ENCODE assay signal across 8 cellular contexts in the genomic region with DNA sequence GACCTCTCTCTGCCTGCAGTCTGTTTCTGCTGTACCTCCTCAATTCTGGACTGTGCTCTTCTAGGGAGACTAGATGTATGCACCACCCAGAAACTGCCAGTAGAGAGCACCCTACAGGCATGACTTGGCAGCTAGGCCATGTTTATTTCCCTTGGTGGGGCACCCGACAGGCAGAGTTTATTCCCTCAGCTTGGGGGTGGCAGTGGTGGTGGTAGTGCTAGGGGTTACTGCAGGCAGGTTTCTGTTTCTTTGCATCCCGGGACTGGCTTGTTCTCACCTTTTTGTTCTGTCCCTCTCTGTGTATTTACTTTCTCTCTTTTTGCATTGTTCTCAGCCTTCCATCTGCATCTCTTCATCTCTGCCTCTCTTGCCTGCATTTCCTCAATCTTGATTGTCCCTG. TPM values are rescaled to one million over a fixed set of nuclear protein-coding genes. Genes with fewer than 3 reads are reported as not detected.
DNase-seq lines count a peak whose midpoint lies in the region; ATAC-seq and TF ChIP-seq lines count a peak whose summit lies in the region.

No MANE protein-coding gene starts in this region.

- H3K4me3 ChIP-seq in HEK293 (ENCODE audit: low read depth, low read length) (no peak overlapping the region), mesodermal cell (ENCODE audit: extremely low read depth, insufficient read depth, low read length, poor library complexity, severe bottlenecking) (no peak overlapping the region)

- no peaks in the 10 kb centered on the region for H3K9me3 ChIP-seq in HEK293 (ENCODE audit: control insufficient read depth, insufficient read depth, low read depth, low read length)
- no peaks in the 10 kb centered on the region for H3K9me3 ChIP-seq in mesodermal cell (ENCODE audit: control insufficient read depth, low read length)

- H3K4me1 Mint-ChIP-seq in endothelial cell (ENCODE audit: unreplicated experiment): peaks cover 47% of the 10 kb centered on the region
- H3K4me1 Mint-ChIP-seq in stimulated activated naive CD8-positive, alpha-beta T cell treated with anti-CD3 and anti-CD28 coated beads, Interleukin-15, amount 100 ng/mL, for 72 hours: peaks cover 18% of the 10 kb centered on the region

- H3K27me3 Mint-ChIP-seq in endothelial cell (ENCODE audit: unreplicated experiment): peaks cover 52% of the 10 kb centered on the region
- H3K27me3 Mint-ChIP-seq in stimulated activated naive CD8-positive, alpha-beta T cell treated with anti-CD3 and anti-CD28 coated beads, Interleukin-15, amount 100 ng/mL, for 72 hours: no peaks in the 10 kb centered on the region

- peak; percentile 73 for DNase-seq in DMS 273 (lab: John Stamatoyannopoulos, UW; ENCODE audit: unreplicated experiment)
- DNase-seq in NOMO-1 (lab: John Stamatoyannopoulos, UW; ENCODE audit: unreplicated experiment in 2 of 2): peak; percentile 24 to 57
- DNase-seq in activated CD8-positive, alpha-beta memory T cell treated with anti-CD3 and anti-CD28 coated beads, Interleukin-2, amount 50 U/mL, for 24 hours (ENCODE audit: extremely low read depth): peak; percentile 23
- DNase-seq in endothelial cell (ENCODE audit: low spot score): peak; percentile 68
- DNase-seq in stimulated activated naive CD8-positive, alpha-beta T cell treated with anti-CD3 and anti-CD28 coated beads, Interleukin-15, amount 100 ng/mL, for 72 hours: peak; percentile 46 to 62

- WGBS in mesodermal cell (ENCODE audit: insufficient coverage in 2 of 2), 2 experiments: 0 to 27% methylated on average over 1 to 2 of the region's 2 CpGs

- peak; percentile 79 for TF ChIP-seq CTCF in HEK293 (tag by site-specific recombination; IDR thresholded peaks at IDR 0.05)
- TF ChIP-seq CTCF in endothelial cell (IDR thresholded peaks at IDR 0.05; ENCODE audit: unreplicated experiment): peak; percentile 57

- POLR2A ChIA-PET in HEK293 (lab: Yijun Ruan, JAX): interaction anchor here (0.9 to 1.7 kb wide), 3 partner anchors 13 to 105 kb away, joined by 3 to 8 read pairs (median 4); partner anchors contain the start of genes PRPF40B and TMBIM6

- peak overlapping the region; percentile 89 for H3K27ac Mint-ChIP-seq in endothelial cell (ENCODE audit: unreplicated experiment)
- peak overlapping the region in 1 of 2 donors; percentile 1 for H3K27ac Mint-ChIP-seq in stimulated activated naive CD8-positive, alpha-beta T cell treated with anti-CD3 and anti-CD28 coated beads, Interleukin-15, amount 100 ng/mL, for 72 hours

- peaks cover 12% of the 10 kb centered on the region for H3K36me3 Mint-ChIP-seq in endothelial cell (ENCODE audit: low read depth, unreplicated experiment)

- H3K27ac ChIP-seq in HEK293 (ENCODE audit: extremely low read depth, low read depth, low read length) (no peak overlapping the region), mesodermal cell (ENCODE audit: low read depth, low read length, severe bottlenecking) (peak overlapping the region; percentile 76)

- CTCF ChIA-PET in HEK293 (lab: Yijun Ruan, JAX): interaction anchor here (0.6 to 5.1 kb wide), 24 partner anchors 9 to 278 kb away, joined by 3 to 48 read pairs (median 5); partner anchors contain the start of genes FMNL3, PRPF40B and TMBIM6

- peak; percentile 91 for ATAC-seq in stimulated activated naive CD8-positive, alpha-beta T cell treated with anti-CD3 and anti-CD28 coated beads, Interleukin-15, amount 100 ng/mL, for 72 hours
- no peak for ATAC-seq in GM21717 (IDR thresholded peaks at IDR 0.05; ENCODE audit: unreplicated experiment)

- H3K36me3 ChIP-seq in HEK293 (ENCODE audit: control insufficient read depth in 2 of 2, insufficient read depth in 1 of 2, low read length in 2 of 2) (peaks cover 4 to 26% of the 10 kb centered on the region in 2 experiments; a peak in 1 of 3 replicates), mesodermal cell (ENCODE audit: control insufficient read depth, insufficient read depth, low read length) (peaks cover 9% of the 10 kb centered on the region)

- H3K9me3 Mint-ChIP-seq in endothelial cell (ENCODE audit: unreplicated experiment): no peaks in the 10 kb centered on the region
- no peaks in the 10 kb centered on the region for H3K9me3 Mint-ChIP-seq in stimulated activated naive CD8-positive, alpha-beta T cell treated with anti-CD3 and anti-CD28 coated beads, Interleukin-15, amount 100 ng/mL, for 72 hours

- H3K4me1 ChIP-seq in HEK293 (ENCODE audit: control insufficient read depth, insufficient read depth, low read length) (no peaks in the 10 kb centered on the region; the same call in 1 of the 2 replicates), mesodermal cell (ENCODE audit: control insufficient read depth, insufficient read depth, low read length, poor library complexity, severe bottlenecking) (peaks cover 13% of the 10 kb centered on the region)

- H3K4me3 Mint-ChIP-seq in endothelial cell (ENCODE audit: unreplicated experiment): peak overlapping the region; percentile 69
- no peak overlapping the region for H3K4me3 Mint-ChIP-seq in stimulated activated naive CD8-positive, alpha-beta T cell treated with anti-CD3 and anti-CD28 coated beads, Interleukin-15, amount 100 ng/mL, for 72 hours

TF ChIP-seq in HEK293, 187 proteins besides CTCF, POLR2A, EP300 and RAD21 (continues in another document):
- TF ChIP-seq, protein P1, sequence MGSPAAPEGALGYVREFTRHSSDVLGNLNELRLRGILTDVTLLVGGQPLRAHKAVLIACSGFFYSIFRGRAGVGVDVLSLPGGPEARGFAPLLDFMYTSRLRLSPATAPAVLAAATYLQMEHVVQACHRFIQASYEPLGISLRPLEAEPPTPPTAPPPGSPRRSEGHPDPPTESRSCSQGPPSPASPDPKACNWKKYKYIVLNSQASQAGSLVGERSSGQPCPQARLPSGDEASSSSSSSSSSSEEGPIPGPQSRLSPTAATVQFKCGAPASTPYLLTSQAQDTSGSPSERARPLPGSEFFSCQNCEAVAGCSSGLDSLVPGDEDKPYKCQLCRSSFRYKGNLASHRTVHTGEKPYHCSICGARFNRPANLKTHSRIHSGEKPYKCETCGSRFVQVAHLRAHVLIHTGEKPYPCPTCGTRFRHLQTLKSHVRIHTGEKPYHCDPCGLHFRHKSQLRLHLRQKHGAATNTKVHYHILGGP (tag by site-specific recombination; IDR thresholded peaks at IDR 0.05): no peak
- 0 out of 2 replicates have a peak, but pooled peaks have one; percentile 52 for TF ChIP-seq ZNF2 (tag by site-specific recombination; IDR thresholded peaks at IDR 0.05)
- TF ChIP-seq ZNF654 (tag by site-specific recombination; IDR thresholded peaks at IDR 0.05; ENCODE audit: low read depth): peak; percentile 85
- TF ChIP-seq, protein P2, sequence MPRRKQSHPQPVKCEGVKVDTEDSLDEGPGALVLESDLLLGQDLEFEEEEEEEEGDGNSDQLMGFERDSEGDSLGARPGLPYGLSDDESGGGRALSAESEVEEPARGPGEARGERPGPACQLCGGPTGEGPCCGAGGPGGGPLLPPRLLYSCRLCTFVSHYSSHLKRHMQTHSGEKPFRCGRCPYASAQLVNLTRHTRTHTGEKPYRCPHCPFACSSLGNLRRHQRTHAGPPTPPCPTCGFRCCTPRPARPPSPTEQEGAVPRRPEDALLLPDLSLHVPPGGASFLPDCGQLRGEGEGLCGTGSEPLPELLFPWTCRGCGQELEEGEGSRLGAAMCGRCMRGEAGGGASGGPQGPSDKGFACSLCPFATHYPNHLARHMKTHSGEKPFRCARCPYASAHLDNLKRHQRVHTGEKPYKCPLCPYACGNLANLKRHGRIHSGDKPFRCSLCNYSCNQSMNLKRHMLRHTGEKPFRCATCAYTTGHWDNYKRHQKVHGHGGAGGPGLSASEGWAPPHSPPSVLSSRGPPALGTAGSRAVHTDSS (tag by site-specific recombination; IDR thresholded peaks at IDR 0.05): no peak
- peak; percentile 41; the same call in 1 of the 2 replicates for TF ChIP-seq PATZ1 (tag by site-specific recombination; IDR thresholded peaks at IDR 0.05)
- peak; percentile 26; the same call in 1 of the 2 replicates for TF ChIP-seq ZNF660 (tag by site-specific recombination; IDR thresholded peaks at IDR 0.05)
- TF ChIP-seq, protein P3, sequence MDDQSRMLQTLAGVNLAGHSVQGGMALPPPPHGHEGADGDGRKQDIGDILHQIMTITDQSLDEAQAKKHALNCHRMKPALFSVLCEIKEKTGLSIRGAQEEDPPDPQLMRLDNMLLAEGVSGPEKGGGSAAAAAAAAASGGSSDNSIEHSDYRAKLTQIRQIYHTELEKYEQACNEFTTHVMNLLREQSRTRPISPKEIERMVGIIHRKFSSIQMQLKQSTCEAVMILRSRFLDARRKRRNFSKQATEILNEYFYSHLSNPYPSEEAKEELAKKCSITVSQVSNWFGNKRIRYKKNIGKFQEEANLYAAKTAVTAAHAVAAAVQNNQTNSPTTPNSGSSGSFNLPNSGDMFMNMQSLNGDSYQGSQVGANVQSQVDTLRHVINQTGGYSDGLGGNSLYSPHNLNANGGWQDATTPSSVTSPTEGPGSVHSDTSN (CRISPR knock-in tag; IDR thresholded peaks at IDR 0.05): no peak
- peak; percentile 61 for TF ChIP-seq GLIS1 (tag by site-specific recombination; IDR thresholded peaks at IDR 0.05)

RNA-seq across cellular contexts. Expression of gene PRPF40B, which starts 13.6 kb away (rescaled TPM):
- total RNA-seq in endothelial cell (ENCODE audit: unreplicated experiment): 9.2 TPM
- 14.7 TPM for polyA plus RNA-seq in mesodermal cell (2013, experiment 1 of 2)
- polyA plus RNA-seq in mesodermal cell (2013, experiment 2 of 2): 13.0 TPM

RNA-seq across cellular contexts. Expression of gene FAM186B, which starts 31.5 kb away (rescaled TPM):
- total RNA-seq in endothelial cell (ENCODE audit: unreplicated experiment): 1.9 TPM
- polyA plus RNA-seq in mesodermal cell (2013, experiment 1 of 2): 0.18 TPM
- polyA plus RNA-seq in mesodermal cell (2013, experiment 2 of 2): 0.20 TPM

Comparison
In these comparisons a context has a peak if more than half of its experiments do, and no peak if none do; other contexts are left out.
1. DNase-seq: peak in every context shown above with its lines; median percentile 73 in DMS 273; 68 in endothelial cell; 54 in stimulated activated naive CD8-positive, alpha-beta T cell treated with anti-CD3 and anti-CD28 coated beads, Interleukin-15, amount 100 ng/mL, for 72 hours; 40 in NOMO-1; 23 in activated CD8-positive, alpha-beta memory T cell treated with anti-CD3 and anti-CD28 coated beads, Interleukin-2, amount 50 U/mL, for 24 hours.